Comparison of ENCODE assay signal across 1 cellular context in the genomic region with DNA sequence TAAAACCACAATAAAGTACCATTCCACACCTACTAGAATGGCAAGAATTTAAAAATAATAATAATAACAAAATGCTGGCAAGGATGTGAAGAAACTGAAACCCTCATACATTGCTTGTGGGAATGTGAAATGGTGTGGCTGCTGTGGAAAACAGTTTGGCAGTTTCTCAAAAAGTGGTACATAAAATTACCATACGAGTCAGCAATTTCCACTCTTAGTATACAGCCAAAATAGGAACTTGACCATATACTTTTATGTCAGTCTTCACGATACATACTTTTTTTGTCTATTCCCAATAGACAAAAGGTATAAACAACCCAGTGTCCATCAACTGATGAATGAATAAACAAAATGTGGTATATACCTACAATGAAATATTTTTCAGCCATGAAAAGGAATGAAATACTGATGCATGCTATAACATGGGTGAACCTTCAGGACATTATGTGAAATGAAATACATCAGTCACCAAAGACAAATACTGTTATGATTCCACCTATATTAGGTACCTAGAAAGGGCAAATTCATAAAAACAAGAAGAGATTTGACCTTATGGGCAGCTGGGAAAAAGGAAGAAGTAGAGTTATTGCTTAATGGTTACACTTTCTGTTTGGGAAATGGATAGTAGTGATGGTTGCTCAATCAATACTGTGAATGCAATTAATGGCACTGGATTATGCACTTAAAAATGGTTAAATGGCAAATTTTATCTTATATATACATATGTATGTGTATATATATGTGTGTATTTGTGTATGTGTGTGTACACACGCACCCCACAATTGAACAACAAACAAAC.
TF ChIP-seq lines count a peak whose summit lies in the region.

No MANE protein-coding gene starts in this region.

TF ChIP-seq in GM12878, 131 proteins besides CTCF, POLR2A, EP300 and RAD21:
- TF ChIP-seq, protein P1, sequence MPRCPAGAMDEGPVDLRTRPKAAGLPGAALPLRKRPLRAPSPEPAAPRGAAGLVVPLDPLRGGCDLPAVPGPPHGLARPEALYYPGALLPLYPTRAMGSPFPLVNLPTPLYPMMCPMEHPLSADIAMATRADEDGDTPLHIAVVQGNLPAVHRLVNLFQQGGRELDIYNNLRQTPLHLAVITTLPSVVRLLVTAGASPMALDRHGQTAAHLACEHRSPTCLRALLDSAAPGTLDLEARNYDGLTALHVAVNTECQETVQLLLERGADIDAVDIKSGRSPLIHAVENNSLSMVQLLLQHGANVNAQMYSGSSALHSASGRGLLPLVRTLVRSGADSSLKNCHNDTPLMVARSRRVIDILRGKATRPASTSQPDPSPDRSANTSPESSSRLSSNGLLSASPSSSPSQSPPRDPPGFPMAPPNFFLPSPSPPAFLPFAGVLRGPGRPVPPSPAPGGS (IDR thresholded peaks at IDR 0.05; ENCODE audit: borderline replicate concordance, insufficient read depth, low read depth, low read length, poor library complexity, severe bottlenecking), result no peak
- no peak for TF ChIP-seq MTA3 (IDR thresholded peaks at IDR 0.05; ENCODE audit: borderline replicate concordance, low read length)
- TF ChIP-seq, protein P2, sequence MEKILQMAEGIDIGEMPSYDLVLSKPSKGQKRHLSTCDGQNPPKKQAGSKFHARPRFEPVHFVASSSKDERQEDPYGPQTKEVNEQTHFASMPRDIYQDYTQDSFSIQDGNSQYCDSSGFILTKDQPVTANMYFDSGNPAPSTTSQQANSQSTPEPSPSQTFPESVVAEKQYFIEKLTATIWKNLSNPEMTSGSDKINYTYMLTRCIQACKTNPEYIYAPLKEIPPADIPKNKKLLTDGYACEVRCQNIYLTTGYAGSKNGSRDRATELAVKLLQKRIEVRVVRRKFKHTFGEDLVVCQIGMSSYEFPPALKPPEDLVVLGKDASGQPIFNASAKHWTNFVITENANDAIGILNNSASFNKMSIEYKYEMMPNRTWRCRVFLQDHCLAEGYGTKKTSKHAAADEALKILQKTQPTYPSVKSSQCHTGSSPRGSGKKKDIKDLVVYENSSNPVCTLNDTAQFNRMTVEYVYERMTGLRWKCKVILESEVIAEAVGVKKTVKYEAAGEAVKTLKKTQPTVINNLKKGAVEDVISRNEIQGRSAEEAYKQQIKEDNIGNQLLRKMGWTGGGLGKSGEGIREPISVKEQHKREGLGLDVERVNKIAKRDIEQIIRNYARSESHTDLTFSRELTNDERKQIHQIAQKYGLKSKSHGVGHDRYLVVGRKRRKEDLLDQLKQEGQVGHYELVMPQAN (conservative IDR thresholded peaks at IDR 0.05), result no peak
- TF ChIP-seq, protein P3, sequence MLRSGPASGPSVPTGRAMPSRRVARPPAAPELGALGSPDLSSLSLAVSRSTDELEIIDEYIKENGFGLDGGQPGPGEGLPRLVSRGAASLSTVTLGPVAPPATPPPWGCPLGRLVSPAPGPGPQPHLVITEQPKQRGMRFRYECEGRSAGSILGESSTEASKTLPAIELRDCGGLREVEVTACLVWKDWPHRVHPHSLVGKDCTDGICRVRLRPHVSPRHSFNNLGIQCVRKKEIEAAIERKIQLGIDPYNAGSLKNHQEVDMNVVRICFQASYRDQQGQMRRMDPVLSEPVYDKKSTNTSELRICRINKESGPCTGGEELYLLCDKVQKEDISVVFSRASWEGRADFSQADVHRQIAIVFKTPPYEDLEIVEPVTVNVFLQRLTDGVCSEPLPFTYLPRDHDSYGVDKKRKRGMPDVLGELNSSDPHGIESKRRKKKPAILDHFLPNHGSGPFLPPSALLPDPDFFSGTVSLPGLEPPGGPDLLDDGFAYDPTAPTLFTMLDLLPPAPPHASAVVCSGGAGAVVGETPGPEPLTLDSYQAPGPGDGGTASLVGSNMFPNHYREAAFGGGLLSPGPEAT (IDR thresholded peaks at IDR 0.05; ENCODE audit: low read depth), result no peak
- TF ChIP-seq, protein P4, sequence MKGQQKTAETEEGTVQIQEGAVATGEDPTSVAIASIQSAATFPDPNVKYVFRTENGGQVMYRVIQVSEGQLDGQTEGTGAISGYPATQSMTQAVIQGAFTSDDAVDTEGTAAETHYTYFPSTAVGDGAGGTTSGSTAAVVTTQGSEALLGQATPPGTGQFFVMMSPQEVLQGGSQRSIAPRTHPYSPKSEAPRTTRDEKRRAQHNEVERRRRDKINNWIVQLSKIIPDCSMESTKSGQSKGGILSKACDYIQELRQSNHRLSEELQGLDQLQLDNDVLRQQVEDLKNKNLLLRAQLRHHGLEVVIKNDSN (IDR thresholded peaks at IDR 0.05; ENCODE audit: borderline replicate concordance, extremely low read length, insufficient read depth, low read depth, low read length), result no peak
